ENCODE assay signal across 31 cellular contexts in genomic region chr11:47791774-47792173, GRCh38. TPM values are rescaled to one million over a fixed set of nuclear protein-coding genes. Genes with fewer than 3 reads are reported as not detected.
DNase-seq lines count a peak whose midpoint lies in the region; ATAC-seq and TF ChIP-seq lines count a peak whose summit lies in the region.
"Had no signal": no experiment of that assay in that cellular context is flagged by ENCODE, and none has a peak within 500 bp of the region (broad histone marks: within the 10 kb centered on the region; RNA-seq: fewer than 3 reads in every experiment).

No MANE protein-coding gene starts in this region.

- H3K4me1 ChIP-seq in heart left ventricle (peaks cover 0 to 12% (median 2%) of the 10 kb centered on the region in 12 donors), esophagus muscularis mucosa (peaks cover 0 to 29% (median 28%) of the 10 kb centered on the region in 4 donors), rectal smooth muscle tissue (ENCODE audit: control insufficient read depth, insufficient read depth, low read length) (peaks cover 12% of the 10 kb centered on the region), colonic mucosa (no peaks in the 10 kb centered on the region)
- H3K4me1 ChIP-seq: Caco-2, neural progenitor cell, pancreas had no signal

- WGBS in heart left ventricle, 4 donors: 69 to 77% (median 75%) methylated on average over 3 of the region's 3 CpGs
- 49% methylated on average over 3 of the region's 3 CpGs for WGBS in esophagus muscularis mucosa

- no peaks in the 10 kb centered on the region for H3K9me3 ChIP-seq in heart left ventricle
- no peaks in the 10 kb centered on the region for H3K9me3 ChIP-seq in esophagus muscularis mucosa
- H3K9me3 ChIP-seq in colonic mucosa: no peaks in the 10 kb centered on the region
- H3K9me3 ChIP-seq: Caco-2, pancreas, right atrium auricular region, stomach had no signal

- peaks cover 0 to 99% (median 94%) of the 10 kb centered on the region in 9 donors for H3K36me3 ChIP-seq in heart left ventricle
- H3K36me3 ChIP-seq in esophagus muscularis mucosa: peaks cover 13 to 81% (median 58%) of the 10 kb centered on the region in 4 donors
- peaks cover 10% of the 10 kb centered on the region for H3K36me3 ChIP-seq in rectal smooth muscle tissue (ENCODE audit: control insufficient read depth, insufficient read depth, low read length)
- H3K36me3 ChIP-seq in colonic mucosa: peaks cover 13% of the 10 kb centered on the region

- H3K27me3 ChIP-seq in heart left ventricle (no peaks in the 10 kb centered on the region), esophagus muscularis mucosa (no peaks in the 10 kb centered on the region), rectal smooth muscle tissue (ENCODE audit: control insufficient read depth, insufficient read depth, low read length) (no peaks in the 10 kb centered on the region), colonic mucosa (no peaks in the 10 kb centered on the region)
- H3K27me3 ChIP-seq: neural progenitor cell, pancreas, right atrium auricular region, stomach had no signal

- TF ChIP-seq POLR2A in heart left ventricle (IDR thresholded peaks at IDR 0.05): no peak
- TF ChIP-seq POLR2A in esophagus muscularis mucosa (IDR thresholded peaks at IDR 0.05; ENCODE audit: low read depth): no peak

- intact Hi-C loops in heart left ventricle (cut with DNase I) (no loop called here), left ventricle myocardium superior (cut with micrococcal nuclease) (no loop called here), esophagus muscularis mucosa (cut with DNase I) (no loop called here), colonic mucosa (cut with DNase I) (no loop called here)

- H3K4me3 ChIP-seq in heart left ventricle (no peak overlapping the region), esophagus muscularis mucosa (no peak overlapping the region), rectal smooth muscle tissue (ENCODE audit: low read length) (no peak overlapping the region), colonic mucosa (no peak overlapping the region)
- H3K4me3 ChIP-seq: neural progenitor cell, pancreas, PC-9, right atrium auricular region, stomach had no signal

- DNase-seq in heart left ventricle: no peak
- DNase-seq in left ventricle myocardium superior: no peak
- DNase-seq in esophagus muscularis mucosa (ENCODE audit: extremely low spot score): no peak
- DNase-seq in NCI-H2107 (lab: John Stamatoyannopoulos, UW): no peak
- no peak for DNase-seq in caudate nucleus (lab: John Stamatoyannopoulos, UW)
- DNase-seq in colonic mucosa: no peak
- no peak for DNase-seq in NCI-H1105 (lab: John Stamatoyannopoulos, UW)
- DNase-seq: 8988T; activated CD4-positive, alpha-beta T cell treated with anti-CD3 and anti-CD28 coated beads for 48 hours; activated CD8-positive, alpha-beta memory T cell treated with anti-CD3 and anti-CD28 coated beads for 24 hours; activated T-cell treated with anti-CD3 and anti-CD28 coated beads for 4 hours; Caco-2; endodermal cell; foreskin fibroblast; HCEC 1CT; mammary epithelial cell; NCI-H1436; NCI-H2081; NCI-H2227 treated with DMSO at 0.1 percent for 48 hours; NCI-H69; pancreas; PC-9; Right ventricle myocardium superior; stimulated activated CD4-positive, alpha-beta T cell treated with anti-CD3 and anti-CD28 coated beads, Interleukin-4, amount 100 ng/mL, for 1 hour; stomach; T-helper 9 cell; WERI-Rb-1 had no signal

- TF ChIP-seq CTCF in heart left ventricle (IDR thresholded peaks at IDR 0.05) (no peak), esophagus muscularis mucosa (IDR thresholded peaks at IDR 0.05) (no peak), colonic mucosa (IDR thresholded peaks at IDR 0.05) (no peak)

- TF ChIP-seq EP300 in esophagus muscularis mucosa (IDR thresholded peaks at IDR 0.05): no peak

- ATAC-seq in heart left ventricle (no peak), left ventricle myocardium superior (no peak)
- ATAC-seq: pancreas had no signal

- H3K27ac ChIP-seq in heart left ventricle (peak overlapping the region in 11 of 12 donors; percentile 15 to 79 (median 63)), esophagus muscularis mucosa (replicated peaks in 1 of 4) (peak overlapping the region; percentile 53 to 70 (median 68)), rectal smooth muscle tissue (ENCODE audit: low read depth, low read length) (peak overlapping the region; percentile 61), caudate nucleus (ENCODE audit: low read depth, low read length) (no peak overlapping the region), colonic mucosa (no peak overlapping the region)
- H3K27ac ChIP-seq: HL-60, neural progenitor cell, pancreas, PC-9, WERI-Rb-1 had no signal

- H3K9ac ChIP-seq in rectal smooth muscle tissue (ENCODE audit: low read length): no peak overlapping the region
- no peak overlapping the region for H3K9ac ChIP-seq in colonic mucosa (ENCODE audit: low read depth in 2 of 2, low read length in 2 of 2)
- H3K9ac ChIP-seq: neural progenitor cell had no signal

RNA-seq across cellular contexts. Expression of gene FNBP4, which starts 24.6 kb away (rescaled TPM):
- total RNA-seq in heart left ventricle: 10 to 100 TPM; 24.4 to 56.9 (median 42.5) TPM
- 10 to 100 TPM; 20.1 to 41.6 TPM for polyA plus RNA-seq in heart left ventricle
- total RNA-seq in left ventricle myocardium superior: 48.7 TPM
- total RNA-seq in esophagus muscularis mucosa: 10 to 100 TPM; 59.3 to 92.2 (median 80.8) TPM
- total RNA-seq in colonic mucosa: 10 to 100 TPM; 47.3 to 53.3 TPM

RNA-seq across cellular contexts. Expression of gene NUP160, which starts 56.4 kb away (rescaled TPM):
- 10 to 100 TPM in 8 of 9 donors, 1 to 10 TPM in 1; 9.4 to 19.7 (median 14.1) TPM for total RNA-seq in heart left ventricle
- 10 to 100 TPM; 10.6 to 12.9 TPM for polyA plus RNA-seq in heart left ventricle
- total RNA-seq in left ventricle myocardium superior: 13.8 TPM
- total RNA-seq in esophagus muscularis mucosa: 10 to 100 TPM; 18.4 to 22.7 (median 19.0) TPM
- 10 to 100 TPM; 22.7 to 35.4 TPM for total RNA-seq in colonic mucosa

Comparison
In these comparisons a context has a peak if more than half of its experiments do, and no peak if none do; other contexts are left out.
1. H3K27ac ChIP-seq: peak in heart left ventricle (11 of 12), esophagus muscularis mucosa (4 of 4) and rectal smooth muscle tissue (single experiment); none in caudate nucleus (single experiment) and colonic mucosa (single experiment).